ENCODE assay signal across 15 cellular contexts in the genomic region with DNA sequence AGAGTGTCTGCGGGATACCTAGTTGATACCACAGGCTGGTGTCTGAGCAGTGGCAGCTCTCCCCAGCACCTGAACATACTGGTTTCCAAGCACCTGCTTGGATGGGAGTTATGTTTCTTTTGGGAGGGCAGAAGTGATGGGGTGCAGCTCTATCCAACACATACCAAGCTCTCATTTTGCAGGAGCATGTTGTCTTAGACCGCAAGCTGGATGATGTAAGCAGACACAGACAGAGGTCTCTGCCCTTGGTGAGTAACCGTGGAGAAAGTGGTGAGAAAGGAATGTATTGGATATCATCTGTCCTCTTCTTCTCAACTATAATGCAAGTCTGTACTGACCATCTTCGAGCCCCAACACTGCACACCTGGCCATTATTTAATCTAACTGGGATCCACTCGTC. TPM values are rescaled to one million over a fixed set of nuclear protein-coding genes. Genes with fewer than 3 reads are reported as not detected.
DNase-seq lines count a peak whose midpoint lies in the region; ATAC-seq and TF ChIP-seq lines count a peak whose summit lies in the region.
"Had no signal": no experiment of that assay in that cellular context is flagged by ENCODE, and none has a peak within 500 bp of the region (broad histone marks: within the 10 kb centered on the region; RNA-seq: fewer than 3 reads in every experiment).

No MANE protein-coding gene starts in this region.

- POLR2A ChIA-PET in GM10248 (lab: Yijun Ruan, JAX) = no interaction called here
- POLR2A ChIA-PET in activated CD4-positive, alpha-beta T cell treated with anti-CD3 and anti-CD28 coated beads, Interleukin-2, amount 10 ng/mL, durations not matched to agents 7 days and 5 days (lab: Charles Lee) = no interaction called here

- DNase-seq in A172 (ENCODE audit: low spot score) (peak; percentile 61), HFF-Myc (ENCODE audit: extremely low read depth, low read depth) (peak; percentile 21), astrocyte of the hippocampus (ENCODE audit: low read depth, low spot score) (peak; percentile 64), glomerular visceral epithelial cell (ENCODE audit: extremely low spot score) (peak; percentile 71), GM10248 (ENCODE audit: extremely low spot score) (no peak)
- no peak for DNase-seq in activated CD4-positive, alpha-beta T cell treated with anti-CD3 and anti-CD28 coated beads, Interleukin-2, amount 10 ng/mL, durations not matched to agents 7 days and 5 days
- DNase-seq in central memory CD4-positive, alpha-beta T cell = no peak
- DNase-seq: activated CD8-positive, alpha-beta memory T cell treated with anti-CD3 and anti-CD28 coated beads for 24 hours; activated gamma-delta T cell; NCI-H1092 treated with DMSO at 0.1 percent for 48 hours had no signal

- H3K27me3 Mint-ChIP-seq in activated CD4-positive, alpha-beta T cell treated with anti-CD3 and anti-CD28 coated beads, Interleukin-2, amount 10 ng/mL, durations not matched to agents 7 days and 5 days = no peaks in the 10 kb centered on the region
- H3K27me3 Mint-ChIP-seq: stimulated activated naive CD8-positive, alpha-beta T cell treated with anti-CD3 and anti-CD28 coated beads, Interleukin-15, Interleukin-2, amounts not matched to agents 100 ng/mL and 50 ng/mL, for 24 hours had no signal

- no peak overlapping the region for H3K27ac Mint-ChIP-seq in activated CD4-positive, alpha-beta T cell treated with anti-CD3 and anti-CD28 coated beads, Interleukin-2, amount 10 ng/mL, durations not matched to agents 7 days and 5 days
- H3K27ac Mint-ChIP-seq: stimulated activated naive CD8-positive, alpha-beta T cell treated with anti-CD3 and anti-CD28 coated beads, Interleukin-15, Interleukin-2, amounts not matched to agents 100 ng/mL and 50 ng/mL, for 24 hours had no signal

- no peak overlapping the region for H3K4me3 Mint-ChIP-seq in activated CD4-positive, alpha-beta T cell treated with anti-CD3 and anti-CD28 coated beads, Interleukin-2, amount 10 ng/mL, durations not matched to agents 7 days and 5 days
- H3K4me3 Mint-ChIP-seq: neural progenitor cell; stimulated activated naive CD8-positive, alpha-beta T cell treated with anti-CD3 and anti-CD28 coated beads, Interleukin-15, Interleukin-2, amounts not matched to agents 100 ng/mL and 50 ng/mL, for 24 hours had no signal

- H3K4me1 Mint-ChIP-seq in activated CD4-positive, alpha-beta T cell treated with anti-CD3 and anti-CD28 coated beads, Interleukin-2, amount 10 ng/mL, durations not matched to agents 7 days and 5 days = peaks cover 11% of the 10 kb centered on the region

- no peak for ATAC-seq in HG03565 (IDR thresholded peaks at IDR 0.05; ENCODE audit: unreplicated experiment)
- ATAC-seq: sciatic nerve had no signal

- no peaks in the 10 kb centered on the region for H3K9me3 Mint-ChIP-seq in activated CD4-positive, alpha-beta T cell treated with anti-CD3 and anti-CD28 coated beads, Interleukin-2, amount 10 ng/mL, durations not matched to agents 7 days and 5 days
- H3K9me3 Mint-ChIP-seq: stimulated activated naive CD8-positive, alpha-beta T cell treated with anti-CD3 and anti-CD28 coated beads, Interleukin-15, Interleukin-2, amounts not matched to agents 100 ng/mL and 50 ng/mL, for 24 hours had no signal

- no peaks in the 10 kb centered on the region for H3K36me3 Mint-ChIP-seq in activated CD4-positive, alpha-beta T cell treated with anti-CD3 and anti-CD28 coated beads, Interleukin-2, amount 10 ng/mL, durations not matched to agents 7 days and 5 days (ENCODE audit: low read depth)

- no peak for TF ChIP-seq CTCF in HFF-Myc (IDR thresholded peaks at IDR 0.05; ENCODE audit: low read depth, low read length, missing control alignments)
- TF ChIP-seq CTCF in GM10248 (IDR thresholded peaks at IDR 0.05; ENCODE audit: control extremely low read depth, extremely low read depth, low read depth, missing control alignments) = no peak

- CTCF ChIA-PET in GM10248 (lab: Yijun Ruan, JAX) = interaction anchor here (0.6 kb wide), 1 partner anchor 14 kb away, joined by 4 read pairs; no protein-coding TSS in a partner anchor
- CTCF ChIA-PET in activated CD4-positive, alpha-beta T cell treated with anti-CD3 and anti-CD28 coated beads, Interleukin-2, amount 10 ng/mL, durations not matched to agents 7 days and 5 days (lab: Charles Lee) = no interaction called here

- H3K4me3 ChIP-seq in HFF-Myc (replicated peaks; ENCODE audit: low read depth, low read length) = no peak overlapping the region
- H3K4me3 ChIP-seq: neural progenitor cell had no signal

RNA-seq across cellular contexts. Expression of gene ZNF496, which starts 37.4 kb away (rescaled TPM):
- total RNA-seq in A172 (2014; rRNA removed; shearing (Covaris generic)) = 26.5 and 45.0 TPM in 2 replicates
- 1 to 10 TPM; 7.2 to 7.4 TPM for total RNA-seq in activated CD4-positive, alpha-beta T cell treated with anti-CD3 and anti-CD28 coated beads, Interleukin-2, amount 10 ng/mL, durations not matched to agents 7 days and 5 days

RNA-seq across cellular contexts. Expression of gene VN1R5, which starts 38.4 kb away (rescaled TPM):
- not detected in 2 replicates for total RNA-seq in A172 (2014; rRNA removed; shearing (Covaris generic))
- total RNA-seq in activated CD4-positive, alpha-beta T cell treated with anti-CD3 and anti-CD28 coated beads, Interleukin-2, amount 10 ng/mL, durations not matched to agents 7 days and 5 days = not detected
- total RNA-seq: cardiac septum, sciatic nerve had no signal

Comparison
In these comparisons a context has a peak if more than half of its experiments do, and no peak if none do; other contexts are left out.
1. DNase-seq: peak in A172 (single experiment), HFF-Myc (single experiment), astrocyte of the hippocampus (single experiment) and glomerular visceral epithelial cell (single experiment); none in GM10248 (single experiment), activated CD4-positive, alpha-beta T cell treated with anti-CD3 and anti-CD28 coated beads, Interleukin-2, amount 10 ng/mL, durations not matched to agents 7 days and 5 days (single experiment) and central memory CD4-positive, alpha-beta T cell (single experiment).